ENCODE assay signal across 8 cellular contexts in the genomic region with DNA sequence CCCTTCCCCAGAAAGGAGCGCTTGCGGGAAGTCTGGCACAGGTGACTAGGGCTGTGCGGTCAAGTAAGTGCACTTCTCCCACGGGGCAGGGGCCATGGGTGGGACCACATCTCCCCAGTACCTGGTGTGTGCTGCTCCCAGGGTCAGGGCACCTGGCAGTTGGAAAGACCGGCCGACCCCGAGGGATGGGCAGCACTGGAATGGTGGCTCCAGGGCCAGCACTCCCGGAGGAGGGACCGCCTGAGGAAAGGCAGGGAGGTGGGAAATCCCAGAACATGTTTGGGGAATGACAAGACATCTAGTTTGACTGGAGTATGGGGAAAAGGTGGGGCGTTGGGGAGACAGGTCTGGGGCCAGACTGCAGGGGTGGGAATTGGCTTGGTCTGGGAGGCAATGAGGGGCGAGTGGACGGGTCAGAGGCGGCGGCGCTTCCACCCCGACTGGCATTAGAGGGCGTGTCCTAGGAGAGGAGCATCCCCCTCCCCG. TPM values are rescaled to one million over a fixed set of nuclear protein-coding genes. Genes with fewer than 3 reads are reported as not detected.
A peak's percentile ranks its signal among the peaks of the same experiment; 100 is the strongest.
DNase-seq lines count a peak whose midpoint lies in the region; TF ChIP-seq lines count a peak whose summit lies in the region.

No MANE protein-coding gene starts in this region.

- TF ChIP-seq CTCF in BJ (IDR thresholded peaks at IDR 0.05; ENCODE audit: insufficient read depth, low read depth, low read length) (no peak), LNCaP clone FGC (IDR thresholded peaks at IDR 0.05; ENCODE audit: control insufficient read depth, extremely low read depth, insufficient read depth) (no peak), neural cell (IDR thresholded peaks at IDR 0.05; ENCODE audit: poor library complexity, severe bottlenecking) (no peak)

- no peaks in the 10 kb centered on the region for H3K27me3 ChIP-seq in BJ (ENCODE audit: control insufficient read depth, insufficient read depth, low read length)
- no peaks in the 10 kb centered on the region for H3K27me3 ChIP-seq in endocrine pancreas (ENCODE audit: control insufficient read depth, insufficient read depth, low read length)
- H3K27me3 ChIP-seq in neural cell (ENCODE audit: insufficient read depth, low read depth, low read length), result peaks cover 33% of the 10 kb centered on the region

- H4K20me1 ChIP-seq in neural cell (ENCODE audit: insufficient read depth), result no peaks in the 10 kb centered on the region

- no peak overlapping the region for H3K4me2 ChIP-seq in neural cell (ENCODE audit: low read length)

- H3F3A ChIP-seq in neural cell (ENCODE audit: insufficient read depth, low read length, poor library complexity, severe bottlenecking), result no peaks in the 10 kb centered on the region

- CTCF ChIA-PET in BJ (lab: Yijun Ruan, JAX), result interaction anchor here (1.0 to 9.2 kb wide), 2 partner anchors 29 to 32 kb away, joined by 3 to 77 read pairs; no protein-coding TSS in a partner anchor

- POLR2A ChIA-PET in BJ (lab: Charles Lee), result interaction anchor here (0.6 kb wide), 2 partner anchors 30 to 62 kb away, joined by 4 to 9 read pairs; no protein-coding TSS in a partner anchor

- peak overlapping the region; percentile 77 for H3K9ac ChIP-seq in endocrine pancreas (ENCODE audit: control insufficient read depth, insufficient read depth, low read length)
- H3K9ac ChIP-seq in neural cell (ENCODE audit: low read length), result peak overlapping the region; percentile 69

- H3K9me2 ChIP-seq in neural cell (ENCODE audit: insufficient read depth, low read length), result no peaks in the 10 kb centered on the region

- no peak overlapping the region for H2AFZ ChIP-seq in neural cell (ENCODE audit: low read depth, low read length)

- H3K36me3 ChIP-seq in BJ (ENCODE audit: control insufficient read depth, insufficient read depth, low read length) (no peaks in the 10 kb centered on the region), endocrine pancreas (ENCODE audit: control insufficient read depth, insufficient read depth, low read length) (no peaks in the 10 kb centered on the region), neural cell (ENCODE audit: insufficient read depth, low read length) (no peaks in the 10 kb centered on the region)

- H3K9me3 ChIP-seq in endocrine pancreas (ENCODE audit: control insufficient read depth, low read length) (no peaks in the 10 kb centered on the region), neural cell (ENCODE audit: low read length) (no peaks in the 10 kb centered on the region)

- no peaks in the 10 kb centered on the region for H3K4me1 ChIP-seq in endocrine pancreas (ENCODE audit: control insufficient read depth, insufficient read depth, low read length)

- TF ChIP-seq RAD21 in neural cell (conservative IDR thresholded peaks at IDR 0.05), result no peak

- no peaks in the 10 kb centered on the region for H3K79me2 ChIP-seq in neural cell (replicated peaks; ENCODE audit: insufficient read depth, low read length)

- TF ChIP-seq EP300 in neural cell (conservative IDR thresholded peaks at IDR 0.05; ENCODE audit: poor library complexity, severe bottlenecking), result no peak

- DNase-seq in BJ (ENCODE audit: low read depth), result no peak
- no peak for DNase-seq in LNCaP clone FGC (ENCODE audit: low read depth)
- DNase-seq in HK-2 (ENCODE audit: unreplicated experiment), result no peak
- no peak for DNase-seq in NCI-H345 treated with DMSO at 0.1 percent for 48 hours (lab: John Stamatoyannopoulos, UW; ENCODE audit: unreplicated experiment)
- DNase-seq in activated effector memory CD4-positive, alpha-beta T cell treated with Interleukin-2 at 50 U/mL for 16 hours, result no peak
- DNase-seq in GM19240 (ENCODE audit: insufficient read length, low spot score), result no peak

- peak overlapping the region; percentile 51 for H3K4me3 ChIP-seq in BJ (ENCODE audit: low read depth, low read length)
- peak overlapping the region; percentile 59 for H3K4me3 ChIP-seq in LNCaP clone FGC (ENCODE audit: low read depth, low read length)
- no peak overlapping the region for H3K4me3 ChIP-seq in endocrine pancreas (ENCODE audit: control insufficient read depth, insufficient read depth, low read length)
- H3K4me3 ChIP-seq in neural cell (ENCODE audit: low read length), result peak overlapping the region; percentile 73

- H3K27ac ChIP-seq in neural cell (ENCODE audit: low read length), result no peak overlapping the region

TF ChIP-seq in neural cell, 6 proteins besides CTCF, POLR2A, EP300 and RAD21:
- no peak for TF ChIP-seq TAF1 (IDR thresholded peaks at IDR 0.05; ENCODE audit: low read depth)
- no peak for TF ChIP-seq EZH2 (IDR thresholded peaks at IDR 0.05; ENCODE audit: borderline replicate concordance, insufficient read depth, low read length, poor library complexity, severe bottlenecking)
- TF ChIP-seq, protein P1, sequence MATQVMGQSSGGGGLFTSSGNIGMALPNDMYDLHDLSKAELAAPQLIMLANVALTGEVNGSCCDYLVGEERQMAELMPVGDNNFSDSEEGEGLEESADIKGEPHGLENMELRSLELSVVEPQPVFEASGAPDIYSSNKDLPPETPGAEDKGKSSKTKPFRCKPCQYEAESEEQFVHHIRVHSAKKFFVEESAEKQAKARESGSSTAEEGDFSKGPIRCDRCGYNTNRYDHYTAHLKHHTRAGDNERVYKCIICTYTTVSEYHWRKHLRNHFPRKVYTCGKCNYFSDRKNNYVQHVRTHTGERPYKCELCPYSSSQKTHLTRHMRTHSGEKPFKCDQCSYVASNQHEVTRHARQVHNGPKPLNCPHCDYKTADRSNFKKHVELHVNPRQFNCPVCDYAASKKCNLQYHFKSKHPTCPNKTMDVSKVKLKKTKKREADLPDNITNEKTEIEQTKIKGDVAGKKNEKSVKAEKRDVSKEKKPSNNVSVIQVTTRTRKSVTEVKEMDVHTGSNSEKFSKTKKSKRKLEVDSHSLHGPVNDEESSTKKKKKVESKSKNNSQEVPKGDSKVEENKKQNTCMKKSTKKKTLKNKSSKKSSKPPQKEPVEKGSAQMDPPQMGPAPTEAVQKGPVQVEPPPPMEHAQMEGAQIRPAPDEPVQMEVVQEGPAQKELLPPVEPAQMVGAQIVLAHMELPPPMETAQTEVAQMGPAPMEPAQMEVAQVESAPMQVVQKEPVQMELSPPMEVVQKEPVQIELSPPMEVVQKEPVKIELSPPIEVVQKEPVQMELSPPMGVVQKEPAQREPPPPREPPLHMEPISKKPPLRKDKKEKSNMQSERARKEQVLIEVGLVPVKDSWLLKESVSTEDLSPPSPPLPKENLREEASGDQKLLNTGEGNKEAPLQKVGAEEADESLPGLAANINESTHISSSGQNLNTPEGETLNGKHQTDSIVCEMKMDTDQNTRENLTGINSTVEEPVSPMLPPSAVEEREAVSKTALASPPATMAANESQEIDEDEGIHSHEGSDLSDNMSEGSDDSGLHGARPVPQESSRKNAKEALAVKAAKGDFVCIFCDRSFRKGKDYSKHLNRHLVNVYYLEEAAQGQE (IDR thresholded peaks at IDR 0.05; ENCODE audit: borderline replicate concordance), result no peak
- TF ChIP-seq POLR2AphosphoS5 (IDR thresholded peaks at IDR 0.05), result no peak
- TF ChIP-seq SMC3 (conservative IDR thresholded peaks at IDR 0.05; ENCODE audit: poor library complexity), result no peak
- TF ChIP-seq MXI1 (conservative IDR thresholded peaks at IDR 0.05; ENCODE audit: poor library complexity, severe bottlenecking), result no peak

RNA-seq across cellular contexts. Expression of gene GLIPR2, which starts 0.7 kb away (rescaled TPM):
- polyA plus RNA-seq in BJ (2011; rRNA removed) (23.7 and 26.3 TPM in 2 replicates), neural cell (8.0 and 16.1 TPM in 2 replicates)
- polyA minus RNA-seq in BJ (2011; rRNA and poly(A)+ RNA removed), result 13.6 and 20.3 TPM in 2 replicates
- polyA minus RNA-seq in neural cell, result 4.6 and 5.6 TPM in 2 replicates

RNA-seq across cellular contexts. Expression of gene CCIN, which starts 33.4 kb away (rescaled TPM):
- 0.51 and 1.7 TPM in 2 replicates for polyA plus RNA-seq in BJ (2011; rRNA removed)
- polyA minus RNA-seq in BJ (2011; rRNA and poly(A)+ RNA removed), result 0.38 and 0.77 TPM in 2 replicates
- polyA plus RNA-seq in neural cell, result not detected in 2 replicates
- polyA minus RNA-seq in neural cell, result not detected in 2 replicates

RNA-seq across cellular contexts. Expression of gene CLTA, which starts 54.9 kb away (rescaled TPM):
- polyA plus RNA-seq in BJ (2011; rRNA removed), result 197 and 212 TPM in 2 replicates
- polyA minus RNA-seq in BJ (2011; rRNA and poly(A)+ RNA removed), result 61.6 and 63.2 TPM in 2 replicates
- 420 and 461 TPM in 2 replicates for polyA plus RNA-seq in neural cell
- 143 and 157 TPM in 2 replicates for polyA minus RNA-seq in neural cell
